Comparison of ENCODE assay signal across 19 cellular contexts in the genomic region with DNA sequence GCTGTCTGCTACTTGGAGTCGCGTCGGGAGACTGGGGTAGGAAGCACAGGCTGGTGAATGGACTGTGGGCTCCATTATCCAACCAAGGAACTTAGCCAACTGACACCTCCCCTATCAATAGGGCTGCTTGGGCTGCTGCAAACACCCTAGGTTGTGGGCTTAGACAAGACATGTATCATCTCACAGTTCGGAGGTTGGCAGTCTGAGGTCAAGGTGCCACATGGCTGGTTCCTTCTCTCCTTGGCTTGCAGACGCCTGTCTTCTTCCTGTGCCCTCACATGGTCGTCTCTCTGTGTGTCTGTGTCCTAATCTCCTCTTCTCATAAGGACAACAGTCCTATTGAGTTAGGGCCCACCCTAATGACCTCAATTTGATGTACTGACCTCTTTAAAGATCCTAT.
DNase-seq lines count a peak whose midpoint lies in the region; ATAC-seq and TF ChIP-seq lines count a peak whose summit lies in the region.
"Had no signal": no experiment of that assay in that cellular context is flagged by ENCODE, and none has a peak within 500 bp of the region (broad histone marks: within the 10 kb centered on the region; RNA-seq: fewer than 3 reads in every experiment).

No MANE protein-coding gene starts in this region.

- H3K27ac ChIP-seq in CD8-positive, alpha-beta T cell (ENCODE audit: low read depth, low read length), result no peak overlapping the region
- H3K27ac ChIP-seq: 22Rv1; BLaER1 treated with 17β-estradiol and CSF1 and Interleukin-3, amounts not matched to agents 10 nM and 100 nM had no signal

- H3K9me3 Mint-ChIP-seq in CD8-positive, alpha-beta T cell, result no peaks in the 10 kb centered on the region
- no peaks in the 10 kb centered on the region for H3K9me3 Mint-ChIP-seq in immature natural killer cell
- H3K9me3 Mint-ChIP-seq in mesothelial cell of epicardium, result no peaks in the 10 kb centered on the region
- H3K9me3 Mint-ChIP-seq: CD14-positive monocyte; CD4-positive, alpha-beta T cell had no signal

- H3K4me1 Mint-ChIP-seq in CD8-positive, alpha-beta T cell (ENCODE audit: low read depth), result peaks cover 8% of the 10 kb centered on the region
- H3K4me1 Mint-ChIP-seq in immature natural killer cell, result peaks cover 0 to 19% of the 10 kb centered on the region in 2 donors
- H3K4me1 Mint-ChIP-seq in mesothelial cell of epicardium, result no peaks in the 10 kb centered on the region
- H3K4me1 Mint-ChIP-seq: CD14-positive monocyte had no signal

- intact Hi-C loops in CD8-positive, alpha-beta T cell (cut with DNase I, micrococcal nuclease), result loop anchor here in 1 of 2 experiments (5.0 kb wide), 2 partner anchors 58 to 1483 kb away; partner anchors contain the start of gene C1orf174

- no peak overlapping the region for H3K4me3 Mint-ChIP-seq in CD8-positive, alpha-beta T cell
- no peak overlapping the region for H3K4me3 Mint-ChIP-seq in immature natural killer cell
- no peak overlapping the region for H3K4me3 Mint-ChIP-seq in mesothelial cell of epicardium
- H3K4me3 Mint-ChIP-seq: CD14-positive monocyte; CD4-positive, alpha-beta T cell; HFFc6 had no signal

- CTCF ChIA-PET in CD8-positive, alpha-beta T cell (lab: Charles Lee), result no interaction called here

- peak overlapping the region; percentile 30 for H3K27ac Mint-ChIP-seq in CD8-positive, alpha-beta T cell
- H3K27ac Mint-ChIP-seq in immature natural killer cell, result peak overlapping the region in 2 of 6 donors; percentile 38 to 56
- H3K27ac Mint-ChIP-seq in mesothelial cell of epicardium, result no peak overlapping the region
- H3K27ac Mint-ChIP-seq: CD14-positive monocyte; CD4-positive, alpha-beta T cell; HFFc6 had no signal

- H3K36me3 ChIP-seq in CD8-positive, alpha-beta T cell (ENCODE audit: insufficient read depth, low read length), result no peaks in the 10 kb centered on the region
- H3K36me3 ChIP-seq: BE2C; BLaER1 treated with 17β-estradiol and CSF1 and Interleukin-3, amounts not matched to agents 10 nM and 100 nM; HAP-1 had no signal

- no peak overlapping the region for H3K4me3 ChIP-seq in CD8-positive, alpha-beta T cell (ENCODE audit: low read depth, low read length)
- H3K4me3 ChIP-seq: BLaER1 treated with 17β-estradiol and CSF1 and Interleukin-3, amounts not matched to agents 10 nM and 100 nM; HAP-1 had no signal

- peaks cover 36% of the 10 kb centered on the region for H3K4me1 ChIP-seq in CD8-positive, alpha-beta T cell (ENCODE audit: insufficient read depth, low read length)
- H3K4me1 ChIP-seq: BE2C, HAP-1 had no signal

- no peaks in the 10 kb centered on the region for H3K27me3 Mint-ChIP-seq in CD8-positive, alpha-beta T cell (ENCODE audit: low read depth)
- H3K27me3 Mint-ChIP-seq in immature natural killer cell (ENCODE audit: low read depth in 3 of 3) (peaks cover 0 to 2% (median 2%) of the 10 kb centered on the region in 3 donors), mesothelial cell of epicardium (ENCODE audit: low read depth) (peaks cover 20% of the 10 kb centered on the region)
- H3K27me3 Mint-ChIP-seq: CD4-positive, alpha-beta T cell had no signal

- DNase-seq in activated effector memory CD4-positive, alpha-beta T cell treated with anti-CD3 and anti-CD28 coated beads, Interleukin-2, amount 50 U/mL, for 16 hours, result peak; percentile 38
- DNase-seq in activated effector memory CD4-positive, alpha-beta T cell treated with Interleukin-2 at 50 U/mL for 16 hours, result no peak
- DNase-seq in CD8-positive, alpha-beta T cell, result no peak
- DNase-seq in immature natural killer cell (peak in 2 of 3 donors; percentile 5 to 58), mesothelial cell of epicardium (ENCODE audit: low spot score in 2 of 2, unreplicated experiment in 2 of 2) (no peak), AG08395 (ENCODE audit: low spot score) (no peak)
- DNase-seq: AML-193; BE2C; Calu3; CD4-positive, alpha-beta T cell; COR-L47; DMS53; GF-D8; GOT3; HFFc6 had no signal

- TF ChIP-seq CTCF in CD8-positive, alpha-beta T cell (IDR thresholded peaks at IDR 0.05), result no peak
- no peak for TF ChIP-seq CTCF in mesothelial cell of epicardium (IDR thresholded peaks at IDR 0.05; ENCODE audit: unreplicated experiment)

- H3K27me3 ChIP-seq in CD8-positive, alpha-beta T cell (ENCODE audit: insufficient read depth, low read length), result no peaks in the 10 kb centered on the region
- H3K27me3 ChIP-seq: BE2C; BLaER1 treated with 17β-estradiol and CSF1 and Interleukin-3, amounts not matched to agents 10 nM and 100 nM had no signal

- H3K36me3 Mint-ChIP-seq in CD8-positive, alpha-beta T cell, result no peaks in the 10 kb centered on the region
- H3K36me3 Mint-ChIP-seq in immature natural killer cell (no peaks in the 10 kb centered on the region), mesothelial cell of epicardium (no peaks in the 10 kb centered on the region)
- H3K36me3 Mint-ChIP-seq: CD14-positive monocyte had no signal

- H3K9me3 ChIP-seq in CD8-positive, alpha-beta T cell (ENCODE audit: low read length), result no peaks in the 10 kb centered on the region
- H3K9me3 ChIP-seq: BE2C; BLaER1 treated with 17β-estradiol and CSF1 and Interleukin-3, amounts not matched to agents 10 nM and 100 nM; HAP-1 had no signal

- no peak for ATAC-seq in CD8-positive, alpha-beta T cell

- POLR2A ChIA-PET in CD8-positive, alpha-beta T cell (lab: Charles Lee), result no interaction called here

Comparison
In these comparisons a context has a peak if more than half of its experiments do, and no peak if none do; other contexts are left out.
1. DNase-seq: peak in activated effector memory CD4-positive, alpha-beta T cell treated with anti-CD3 and anti-CD28 coated beads, Interleukin-2, amount 50 U/mL, for 16 hours (single experiment) and immature natural killer cell (2 of 3); none in activated effector memory CD4-positive, alpha-beta T cell treated with Interleukin-2 at 50 U/mL for 16 hours (single experiment), CD8-positive, alpha-beta T cell (0 of 7), mesothelial cell of epicardium (0 of 2) and AG08395 (single experiment).